17 cellular contexts compared by ENCODE assay signal in the genomic region with DNA sequence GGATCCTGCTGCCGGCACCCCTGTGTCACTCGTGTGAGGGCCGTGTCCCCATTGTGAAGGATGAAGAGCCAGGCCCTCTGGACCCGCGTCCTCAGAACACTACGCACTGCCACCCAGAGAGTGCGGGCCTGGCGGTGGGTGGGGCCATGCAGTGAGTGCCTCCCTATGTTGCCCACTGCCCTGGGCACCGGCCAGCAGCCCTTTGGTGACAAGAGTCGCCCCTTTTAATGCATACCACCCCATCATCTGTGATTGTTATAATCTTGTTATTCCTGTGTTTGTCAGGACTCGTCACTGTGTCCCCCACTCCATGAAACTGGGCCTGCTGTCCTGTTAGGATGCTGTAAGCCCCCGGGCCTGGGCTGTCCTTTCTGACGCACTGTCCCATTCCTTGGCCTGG. TPM values are rescaled to one million over a fixed set of nuclear protein-coding genes. Genes with fewer than 3 reads are reported as not detected.
"Had no signal": no experiment of that assay in that cellular context is flagged by ENCODE, and none has a peak within 500 bp of the region (broad histone marks: within the 10 kb centered on the region; RNA-seq: fewer than 3 reads in every experiment).

No MANE protein-coding gene starts in this region.

RNA-seq across cellular contexts. Expression of a gene that starts 9.3 kb away (rescaled TPM):
- total RNA-seq: activated B cell treated with CpG ODN at 0.5 μM for 24 hours; activated CD4-positive, alpha-beta memory T cell treated with anti-CD3 and anti-CD28 coated beads for 36 hours; activated CD4-positive, alpha-beta T cell treated with anti-CD3 and anti-CD28 coated beads, Interleukin-2, amount 10 ng/mL, durations not matched to agents 24 days and 14 days; activated CD8-positive, alpha-beta memory T cell treated with anti-CD3 and anti-CD28 coated beads for 36 hours; activated CD8-positive, alpha-beta T cell treated with anti-CD3 and anti-CD28 coated beads for 36 hours; activated naive CD4-positive, alpha-beta T cell treated with anti-CD3 and anti-CD28 coated beads for 36 hours; activated naive CD4-positive, alpha-beta T cell treated with anti-CD3 and anti-CD28 coated beads, Interleukin-2, amount 50 U/mL, for 72 hours; activated naive CD8-positive, alpha-beta T cell treated with anti-CD3 and anti-CD28 coated beads for 36 hours; activated T-cell treated with anti-CD3 and anti-CD28 coated beads, Interleukin-2, amount 50 U/mL, for 4 hours; activated T-cell treated with anti-CD3 and anti-CD28 coated beads, Interleukin-2, amount 50 U/mL, for 72 hours; activated T-helper 1 cell treated with anti-CD3 and anti-CD28 coated beads, Interleukin-12 subunit alpha, Interleukin-12 subunit beta, Interleukin-2, Interleukin-4 antibody, amounts not matched to agents 30 ng/mL and 10 ng/mL and 1 ng/mL, durations not matched to agents 14 hours and 24 hours and 36 hours; activated T-helper 17 cell treated with anti-CD3 and anti-CD28 coated beads, Interleukin-2, amount 50 U/mL, for 72 hours; adrenal gland; body of pancreas had no signal
- polyA plus RNA-seq: adrenal gland, aorta had no signal

RNA-seq across cellular contexts. Expression of a gene that starts 59.9 kb away (rescaled TPM):
- total RNA-seq: activated B cell treated with CpG ODN at 0.5 μM for 24 hours; activated CD4-positive, alpha-beta memory T cell treated with anti-CD3 and anti-CD28 coated beads for 36 hours; activated CD4-positive, alpha-beta T cell treated with anti-CD3 and anti-CD28 coated beads, Interleukin-2, amount 10 ng/mL, durations not matched to agents 24 days and 14 days; activated CD8-positive, alpha-beta memory T cell treated with anti-CD3 and anti-CD28 coated beads for 36 hours; activated CD8-positive, alpha-beta T cell treated with anti-CD3 and anti-CD28 coated beads for 36 hours; activated naive CD4-positive, alpha-beta T cell treated with anti-CD3 and anti-CD28 coated beads for 36 hours; activated naive CD4-positive, alpha-beta T cell treated with anti-CD3 and anti-CD28 coated beads, Interleukin-2, amount 50 U/mL, for 72 hours; activated naive CD8-positive, alpha-beta T cell treated with anti-CD3 and anti-CD28 coated beads for 36 hours; activated T-cell treated with anti-CD3 and anti-CD28 coated beads, Interleukin-2, amount 50 U/mL, for 4 hours; activated T-cell treated with anti-CD3 and anti-CD28 coated beads, Interleukin-2, amount 50 U/mL, for 72 hours; activated T-helper 1 cell treated with anti-CD3 and anti-CD28 coated beads, Interleukin-12 subunit alpha, Interleukin-12 subunit beta, Interleukin-2, Interleukin-4 antibody, amounts not matched to agents 30 ng/mL and 10 ng/mL and 1 ng/mL, durations not matched to agents 14 hours and 24 hours and 36 hours; activated T-helper 17 cell treated with anti-CD3 and anti-CD28 coated beads, Interleukin-2, amount 50 U/mL, for 72 hours; adrenal gland; aorta; astrocyte; body of pancreas; breast epithelium had no signal
- polyA plus RNA-seq: adrenal gland had no signal
